Comparison of ENCODE assay signal across 18 cellular contexts in the genomic region with DNA sequence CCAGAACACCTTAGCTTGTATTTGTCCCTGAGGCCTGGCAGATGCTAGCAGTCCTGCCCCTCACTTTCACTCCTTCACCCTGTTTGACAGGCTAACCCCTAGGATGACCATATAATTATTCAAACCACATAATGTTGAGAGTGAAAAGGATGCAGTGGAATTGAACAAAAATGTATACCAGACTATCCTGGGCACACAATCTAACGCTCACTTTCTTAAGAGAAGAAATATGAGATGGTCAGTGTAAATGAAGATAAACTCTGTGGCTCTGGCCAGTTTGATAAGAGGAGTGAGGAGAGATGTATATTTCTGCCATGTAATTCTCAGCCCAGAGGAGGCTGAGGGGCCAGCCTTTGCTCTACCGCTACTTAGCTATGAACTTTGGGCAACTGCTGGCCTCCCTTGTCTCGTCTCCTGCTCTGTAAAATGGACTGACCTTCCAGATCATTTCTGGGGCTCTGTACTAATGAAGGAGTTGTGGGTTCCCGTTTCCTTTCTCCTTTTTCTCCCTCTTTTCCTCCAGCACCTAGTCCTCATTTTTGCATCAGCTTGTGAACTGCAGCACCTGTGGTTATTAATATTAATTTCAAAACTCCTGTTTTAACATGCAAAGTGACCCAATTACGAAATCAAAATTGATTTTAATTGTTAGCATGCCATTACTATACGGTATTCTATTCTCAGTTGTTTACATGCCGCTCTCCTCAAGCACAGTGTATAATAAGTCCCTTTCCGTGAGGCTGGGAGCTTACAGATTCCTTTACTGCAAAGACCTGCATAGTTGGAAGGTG.
"Had no signal": no experiment of that assay in that cellular context is flagged by ENCODE, and none has a peak within 500 bp of the region (broad histone marks: within the 10 kb centered on the region; RNA-seq: fewer than 3 reads in every experiment).

No MANE protein-coding gene starts in this region.

- H3K9ac ChIP-seq: neural progenitor cell had no signal

- H3K27ac Mint-ChIP-seq: dendritic cell treated with granulocyte-macrophage colony-stimulating factor and Interleukin-4, amounts not matched to agents 40 ng/mL and 50 ng/mL, for 4 days; effector memory CD8-positive, alpha-beta T cell; natural killer cell; neural progenitor cell had no signal

- H3K4me1 ChIP-seq: heart left ventricle, right atrium auricular region, testis, upper lobe of right lung, vagina had no signal

- H3K4me3 Mint-ChIP-seq: dendritic cell treated with granulocyte-macrophage colony-stimulating factor and Interleukin-4, amounts not matched to agents 40 ng/mL and 50 ng/mL, for 4 days; effector memory CD8-positive, alpha-beta T cell; natural killer cell; neural progenitor cell had no signal

- H3K9me3 Mint-ChIP-seq: dendritic cell treated with granulocyte-macrophage colony-stimulating factor and Interleukin-4, amounts not matched to agents 40 ng/mL and 50 ng/mL, for 4 days; effector memory CD8-positive, alpha-beta T cell; natural killer cell; neural progenitor cell had no signal

- H3K36me3 ChIP-seq: heart left ventricle, neural progenitor cell, ovary, right atrium auricular region, sigmoid colon, tibial nerve, upper lobe of right lung, vagina had no signal

- H3K27me3 ChIP-seq: neural progenitor cell, ovary, right atrium auricular region, sigmoid colon, testis, tibial nerve, upper lobe of right lung, vagina had no signal

- H3K4me2 ChIP-seq: neural progenitor cell had no signal

- H3K36me3 Mint-ChIP-seq: natural killer cell, neural progenitor cell had no signal

- ATAC-seq: effector memory CD8-positive, alpha-beta T cell; heart left ventricle; natural killer cell; upper lobe of right lung had no signal

- H3K9me3 ChIP-seq: heart left ventricle, ovary, right atrium auricular region, sigmoid colon, testis, tibial nerve, upper lobe of right lung, vagina had no signal

- FAIRE-seq: colon had no signal

- H2AFZ ChIP-seq: neural progenitor cell had no signal

- H3K27ac ChIP-seq: epithelial cell of prostate, heart left ventricle, neural progenitor cell, ovary, right atrium auricular region, sigmoid colon, testis, tibial nerve, upper lobe of right lung, vagina had no signal

- H3K4me3 ChIP-seq: heart left ventricle, neural progenitor cell, ovary, right atrium auricular region, sigmoid colon, skin epidermis, testis, tibial nerve, upper lobe of right lung, vagina had no signal

- DNase-seq: effector memory CD8-positive, alpha-beta T cell; heart left ventricle; kidney glomerular epithelial cell; natural killer cell; ovary; sigmoid colon; stimulated activated CD4-positive, alpha-beta T cell treated with anti-CD3 and anti-CD28 coated beads, Interleukin-2, amount 100 ng/mL, for 24 hours; stimulated activated naive CD4-positive, alpha-beta T cell; testis; upper lobe of right lung had no signal
